9 cellular contexts compared by ENCODE assay signal in genomic region chr1:1069711-1070676, GRCh38. TPM values are rescaled to one million over a fixed set of nuclear protein-coding genes. Genes with fewer than 3 reads are reported as not detected.
A peak's percentile ranks its signal among the peaks of the same experiment; 100 is the strongest.
DNase-seq lines count a peak whose midpoint lies in the region; ATAC-seq and TF ChIP-seq lines count a peak whose summit lies in the region.
"Had no signal": no experiment of that assay in that cellular context is flagged by ENCODE, and none has a peak within 500 bp of the region (broad histone marks: within the 10 kb centered on the region; RNA-seq: fewer than 3 reads in every experiment).

No MANE protein-coding gene starts in this region.

- H3K36me3 Mint-ChIP-seq in activated CD8-positive, alpha-beta memory T cell treated with anti-CD3 and anti-CD28 coated beads, Interleukin-2, amount 10 ng/mL, durations not matched to agents 7 days and 5 days, result no peaks in the 10 kb centered on the region

- TF ChIP-seq POLR2A in Peyer's patch (IDR thresholded peaks at IDR 0.05) (no peak), stomach (IDR thresholded peaks at IDR 0.05) (no peak)

- CTCF ChIA-PET in activated CD8-positive, alpha-beta memory T cell treated with anti-CD3 and anti-CD28 coated beads, Interleukin-2, amount 10 ng/mL, durations not matched to agents 7 days and 5 days (lab: Charles Lee), result interaction anchor here (0.7 to 1.4 kb wide), 4 partner anchors 37 to 68 kb away, joined by 3 to 4 read pairs (median 3); no protein-coding TSS in a partner anchor

- H3K4me1 Mint-ChIP-seq in activated CD8-positive, alpha-beta memory T cell treated with anti-CD3 and anti-CD28 coated beads, Interleukin-2, amount 10 ng/mL, durations not matched to agents 7 days and 5 days, result peaks cover 9% of the 10 kb centered on the region

- peaks cover 5% of the 10 kb centered on the region for H3K27me3 Mint-ChIP-seq in activated CD8-positive, alpha-beta memory T cell treated with anti-CD3 and anti-CD28 coated beads, Interleukin-2, amount 10 ng/mL, durations not matched to agents 7 days and 5 days

- H3K36me3 ChIP-seq in Peyer's patch (no peaks in the 10 kb centered on the region), stomach (no peaks in the 10 kb centered on the region)

- no peaks in the 10 kb centered on the region for H3K9me3 ChIP-seq in Peyer's patch
- no peaks in the 10 kb centered on the region for H3K9me3 ChIP-seq in stomach

- no peaks in the 10 kb centered on the region for H3K9me3 Mint-ChIP-seq in activated CD8-positive, alpha-beta memory T cell treated with anti-CD3 and anti-CD28 coated beads, Interleukin-2, amount 10 ng/mL, durations not matched to agents 7 days and 5 days (ENCODE audit: low read depth)

- H3K27ac ChIP-seq in Peyer's patch (no peak overlapping the region), stomach (peak overlapping the region; percentile 77 to 90 (median 86))

- ATAC-seq in left ventricle myocardium superior (peak; percentile 12), GM21367 (IDR thresholded peaks at IDR 0.05; ENCODE audit: unreplicated experiment) (no peak)
- ATAC-seq in activated CD8-positive, alpha-beta memory T cell treated with anti-CD3 and anti-CD28 coated beads, Interleukin-2, amount 10 ng/mL, durations not matched to agents 7 days and 5 days, result no peak

- H3K27ac Mint-ChIP-seq in activated CD8-positive, alpha-beta memory T cell treated with anti-CD3 and anti-CD28 coated beads, Interleukin-2, amount 10 ng/mL, durations not matched to agents 7 days and 5 days, result no peak overlapping the region

- no peaks in the 10 kb centered on the region for H3K27me3 ChIP-seq in Peyer's patch
- H3K27me3 ChIP-seq in stomach, result peaks cover 6 to 92% (median 32%) of the 10 kb centered on the region in 3 donors

- DNase-seq in activated T-cell treated with anti-CD3 and anti-CD28 coated beads, Interleukin-2, amount 50 U/mL, for 1 hour, result peak; percentile 37
- DNase-seq in activated T-cell treated with anti-CD3 and anti-CD28 coated beads, Interleukin-2, amount 50 U/mL, for 48 hours, result no peak
- DNase-seq in Peyer's patch (peak in 2 of 3 donors; percentile 42 to 54), left ventricle myocardium superior (no peak), stomach (no peak), HuH-7 (ENCODE audit: low spot score) (no peak)
- DNase-seq in activated CD8-positive, alpha-beta memory T cell treated with anti-CD3 and anti-CD28 coated beads, Interleukin-2, amount 10 ng/mL, durations not matched to agents 7 days and 5 days, result no peak
- DNase-seq: DND-41 had no signal

- TF ChIP-seq CTCF in Peyer's patch (IDR thresholded peaks at IDR 0.05) (no peak), stomach (IDR thresholded peaks at IDR 0.05) (no peak)

- intact Hi-C loops in left ventricle myocardium superior (cut with micrococcal nuclease), result no loop called here
- intact Hi-C loops in stomach (cut with DNase I; ENCODE audit: low total_unique reads), result no loop called here

- 48 to 53% (median 50%) methylated on average over 9 to 40 of the region's 40 CpGs for WGBS in stomach, 5 donors

- H3K4me1 ChIP-seq in Peyer's patch, result peaks cover 0 to 29% (median 15%) of the 10 kb centered on the region in 4 donors
- H3K4me1 ChIP-seq in stomach, result peaks cover 19 to 63% (median 43%) of the 10 kb centered on the region in 4 donors

- H3K4me3 Mint-ChIP-seq in activated CD8-positive, alpha-beta memory T cell treated with anti-CD3 and anti-CD28 coated beads, Interleukin-2, amount 10 ng/mL, durations not matched to agents 7 days and 5 days, result no peak overlapping the region

- TF ChIP-seq EP300 in stomach (IDR thresholded peaks at IDR 0.05), result no peak

- H3K4me3 ChIP-seq in Peyer's patch (peak overlapping the region in 3 of 4 donors; percentile 55 to 68 (median 65)), stomach (peak overlapping the region; percentile 42 to 59 (median 54))

RNA-seq across cellular contexts. Expression of gene RNF223, which starts 4.1 kb away (rescaled TPM):
- total RNA-seq in Peyer's patch, result 1 to 10 TPM in 1 of 4 donors, not detected in 3; 1.3 TPM
- total RNA-seq in left ventricle myocardium superior, result not detected
- total RNA-seq in stomach, result 1 to 10 TPM in 2 of 5 donors, not detected in 3; 1.4 to 5.9 TPM
- 1 to 10 TPM; 3.2 to 8.1 (median 3.4) TPM for polyA plus RNA-seq in stomach
- total RNA-seq in activated CD8-positive, alpha-beta memory T cell treated with anti-CD3 and anti-CD28 coated beads, Interleukin-2, amount 10 ng/mL, durations not matched to agents 7 days and 5 days, result not detected

RNA-seq across cellular contexts. Expression of gene C1orf159, which starts 45.9 kb away (rescaled TPM):
- total RNA-seq in Peyer's patch (10 to 100 TPM; 14.0 to 32.0 (median 22.7) TPM), left ventricle myocardium superior (4.0 TPM), stomach (10 to 100 TPM; 15.8 to 67.0 (median 33.8) TPM)
- 10 to 100 TPM; 10.2 to 17.1 (median 12.8) TPM for polyA plus RNA-seq in stomach
- 10 to 100 TPM; 22.9 to 23.6 TPM for total RNA-seq in activated CD8-positive, alpha-beta memory T cell treated with anti-CD3 and anti-CD28 coated beads, Interleukin-2, amount 10 ng/mL, durations not matched to agents 7 days and 5 days

RNA-seq across cellular contexts. Expression of gene AGRN, which starts 50.1 kb away (rescaled TPM):
- total RNA-seq in Peyer's patch (100 to 1,000 TPM in 1 of 4 donors, 10 to 100 TPM in 3; 33.0 to 103 (median 41.4) TPM), left ventricle myocardium superior (18.5 TPM), stomach (100 to 1,000 TPM in 2 of 5 donors, 10 to 100 TPM in 3; 38.0 to 459 (median 77.8) TPM)
- 10 to 100 TPM in 2 of 3 donors, 1 to 10 TPM in 1; 3.5 to 33.7 (median 31.9) TPM for polyA plus RNA-seq in stomach
- 10 to 100 TPM; 29.3 to 32.8 TPM for total RNA-seq in activated CD8-positive, alpha-beta memory T cell treated with anti-CD3 and anti-CD28 coated beads, Interleukin-2, amount 10 ng/mL, durations not matched to agents 7 days and 5 days

RNA-seq across cellular contexts. Expression of gene ISG15, which starts 56.7 kb away (rescaled TPM):
- total RNA-seq in Peyer's patch (10 to 100 TPM; 17.0 to 91.6 (median 40.1) TPM), left ventricle myocardium superior (16.4 TPM), stomach (10 to 100 TPM; 16.3 to 84.6 (median 19.3) TPM)
- polyA plus RNA-seq in stomach, result 100 to 1,000 TPM in 1 of 3 donors, 10 to 100 TPM in 2; 78.1 to 105 (median 97.1) TPM
- total RNA-seq in activated CD8-positive, alpha-beta memory T cell treated with anti-CD3 and anti-CD28 coated beads, Interleukin-2, amount 10 ng/mL, durations not matched to agents 7 days and 5 days, result 100 to 1,000 TPM; 432 to 986 TPM

Comparison
In these comparisons a context has a peak if more than half of its experiments do, and no peak if none do; other contexts are left out.
1. DNase-seq: peak in activated T-cell treated with anti-CD3 and anti-CD28 coated beads, Interleukin-2, amount 50 U/mL, for 1 hour (single experiment) and Peyer's patch (2 of 3); none in activated T-cell treated with anti-CD3 and anti-CD28 coated beads, Interleukin-2, amount 50 U/mL, for 48 hours (0 of 2), left ventricle myocardium superior (single experiment), stomach (single experiment), activated CD8-positive, alpha-beta memory T cell treated with anti-CD3 and anti-CD28 coated beads, Interleukin-2, amount 10 ng/mL, durations not matched to agents 7 days and 5 days (single experiment) and HuH-7 (single experiment).
2. H3K27ac ChIP-seq: peak in stomach (5 of 5); none in Peyer's patch (0 of 4).